26 cellular contexts compared by ENCODE assay signal in genomic region chr4:103111598-103111997, GRCh38.
"Had no signal": no experiment of that assay in that cellular context is flagged by ENCODE, and none has a peak within 500 bp of the region (broad histone marks: within the 10 kb centered on the region; RNA-seq: fewer than 3 reads in every experiment).

No MANE protein-coding gene starts in this region.

- H3K79me2 ChIP-seq: parathyroid adenoma had no signal

- H3K9me3 ChIP-seq: ovary, psoas muscle, right lobe of liver, sigmoid colon, stomach, thoracic aorta, tibial nerve, upper lobe of left lung, vagina had no signal

- H3K4me3 ChIP-seq: neural progenitor cell, ovary, psoas muscle, right lobe of liver, sigmoid colon, stomach, thoracic aorta, thyroid gland, tibial nerve, upper lobe of left lung, vagina had no signal

- H3K27ac ChIP-seq: neural progenitor cell, ovary, parathyroid adenoma, psoas muscle, right lobe of liver, sigmoid colon, stomach, thoracic aorta, thyroid gland, tibial nerve, upper lobe of left lung, vagina had no signal

- H3K4me1 ChIP-seq: neural progenitor cell, parathyroid adenoma, psoas muscle, sigmoid colon, stomach, thyroid gland, tibial nerve, upper lobe of left lung, vagina had no signal

- H3K27me3 ChIP-seq: neural progenitor cell, ovary, right lobe of liver, sigmoid colon, stomach, thyroid gland, tibial nerve, upper lobe of left lung, vagina had no signal

- H3K36me3 ChIP-seq: ovary, right lobe of liver, sigmoid colon, stomach, thoracic aorta, thyroid gland, tibial nerve, upper lobe of left lung, vagina had no signal

- FAIRE-seq: urothelium cell line had no signal

- DNase-seq: natural killer cell; occipital lobe; ovary; posterior cingulate gyrus; psoas muscle; right cardiac atrium; right lobe of liver; sigmoid colon; small intestine; stimulated activated CD4-positive, alpha-beta T cell treated with anti-CD3 and anti-CD28 coated beads, Interleukin-15, amount 100 ng/mL, for 24 hours; stimulated activated CD4-positive, alpha-beta T cell treated with anti-CD3 and anti-CD28 coated beads, Interleukin-2, amount 100 ng/mL, for 24 hours; stimulated activated CD4-positive, alpha-beta T cell treated with anti-CD3 and anti-CD28 coated beads, Interleukin-2, amount 100 ng/mL, for 48 hours; stimulated activated CD4-positive, alpha-beta T cell treated with anti-CD3 and anti-CD28 coated beads, Interleukin-4, amount 100 ng/mL, for 24 hours; stimulated activated naive B cell treated with anti-CD40 and anti-IgM and Interleukin-4, amounts not matched to agents 10 μg/mL and 1 μg/mL and 100 μg/mL, for 72 hours; stimulated activated naive CD4-positive, alpha-beta T cell treated with Interleukin-2 at 50 U/mL for 16 hours; stomach; thyroid gland; trophoblast cell; upper lobe of left lung had no signal

- H2AFZ ChIP-seq: neural progenitor cell, parathyroid adenoma had no signal

- H3K9ac ChIP-seq: neural progenitor cell, parathyroid adenoma had no signal

- H3K4me2 ChIP-seq: neural progenitor cell had no signal

- ATAC-seq: natural killer cell; psoas muscle; right cardiac atrium; right lobe of liver; stimulated activated effector memory CD8-positive, alpha-beta T cell treated with anti-CD3 and anti-CD28 coated beads, Interleukin-12 subunit alpha, Interleukin-12 subunit beta, amount 100 ng/mL, for 72 hours; stimulated activated naive B cell treated with anti-CD40 and anti-IgM and Interleukin-4, amounts not matched to agents 10 μg/mL and 1 μg/mL and 100 μg/mL, for 72 hours had no signal
